In genomic region chr19:8444140-8444676, GRCh38 we compare ENCODE assay signal across 6 cellular contexts. TPM values are rescaled to one million over a fixed set of nuclear protein-coding genes. Genes with fewer than 3 reads are reported as not detected.
A peak's percentile ranks its signal among the peaks of the same experiment; 100 is the strongest.
DNase-seq lines count a peak whose midpoint lies in the region; ATAC-seq and TF ChIP-seq lines count a peak whose summit lies in the region.
"Not testable (repeated sequence)": the region's sequence is repeated elsewhere in the genome, so short reads cannot be mapped to it uniquely, and the experiment has no call there.

No MANE protein-coding gene starts in this region.

- not testable (repeated sequence) for TF ChIP-seq EP300 in gastroesophageal sphincter (IDR thresholded peaks at IDR 0.05)

- 5 to 25% methylated on average over 14 to 32 of the region's 32 CpGs for WGBS in gastroesophageal sphincter (ENCODE audit: low coverage in 1 of 2), 2 donors

- not testable (repeated sequence) for H3K9me3 ChIP-seq in ES-I3 (ENCODE audit: control insufficient read depth, insufficient read depth, low read length); SJCRH30 (replicated peaks); gastroesophageal sphincter

- TF ChIP-seq POLR2A in gastroesophageal sphincter (IDR thresholded peaks at IDR 0.05): not testable (repeated sequence)

- POLR2A ChIA-PET in naive thymus-derived CD8-positive, alpha-beta T cell (lab: Charles Lee): interaction anchor here (0.6 to 3.9 kb wide), 26 partner anchors 9 to 1350 kb away, joined by 3 to 30 read pairs (median 5); partner anchors contain the start of genes MARCHF2, NDUFA7, RAB11B and RPS28

- not testable (repeated sequence) for ATAC-seq in gastroesophageal sphincter; naive thymus-derived CD8-positive, alpha-beta T cell

- in situ Hi-C loops in astrocyte of the spinal cord (cut with HindIII; ENCODE audit: low sequenced_read_pairs): not testable (repeated sequence)

- H3K36me3 ChIP-seq in ES-I3 (ENCODE audit: insufficient read depth, low read length): not testable (repeated sequence)
- H3K36me3 ChIP-seq in SJCRH30 (peaks cover 23% of the 10 kb centered on the region), gastroesophageal sphincter (peaks cover 0 to 27% of the 10 kb centered on the region in 2 donors)

- H3K9ac ChIP-seq in ES-I3 (ENCODE audit: low read depth, low read length): peak overlapping the region; percentile 98

- not testable (repeated sequence) for H3K9me3 Mint-ChIP-seq in naive thymus-derived CD8-positive, alpha-beta T cell

- peak overlapping the region; percentile 98 for H3K27ac ChIP-seq in SJCRH30
- H3K27ac ChIP-seq in gastroesophageal sphincter: peak overlapping the region; percentile 82 to 98 (median 94)

- not testable (repeated sequence) for H3K27me3 Mint-ChIP-seq in naive thymus-derived CD8-positive, alpha-beta T cell

- peaks cover 18 to 43% (median 38%) of the 10 kb centered on the region in 4 donors for H3K4me1 Mint-ChIP-seq in naive thymus-derived CD8-positive, alpha-beta T cell

- H3K27ac Mint-ChIP-seq in naive thymus-derived CD8-positive, alpha-beta T cell: peak overlapping the region; percentile 94 to 99 (median 98)

- not testable (repeated sequence) for H3K27me3 ChIP-seq in SJCRH30, gastroesophageal sphincter

- DNase-seq in SJCRH30; astrocyte of the spinal cord (ENCODE audit: low read depth, low spot score); naive thymus-derived CD8-positive, alpha-beta T cell: not testable (repeated sequence)
- DNase-seq in superior temporal gyrus (ENCODE audit: extremely low spot score): peak; percentile 24

- TF ChIP-seq CTCF in astrocyte of the spinal cord (IDR thresholded peaks at IDR 0.05; ENCODE audit: low read depth, low read length); gastroesophageal sphincter (IDR thresholded peaks at IDR 0.05): not testable (repeated sequence)

- peak overlapping the region; percentile 89 to 99 (median 97) for H3K4me3 Mint-ChIP-seq in naive thymus-derived CD8-positive, alpha-beta T cell

- H3K4me3 ChIP-seq in SJCRH30 (peak overlapping the region; percentile 98), astrocyte of the spinal cord (ENCODE audit: low read depth, low read length) (peak overlapping the region; percentile 91), gastroesophageal sphincter (peak overlapping the region; percentile 71 to 90)

- peaks cover 0 to 39% (median 3%) of the 10 kb centered on the region in 3 donors for H3K36me3 Mint-ChIP-seq in naive thymus-derived CD8-positive, alpha-beta T cell

- peaks cover 20% of the 10 kb centered on the region for H3K4me1 ChIP-seq in ES-I3 (ENCODE audit: insufficient read depth, low read length)
- H3K4me1 ChIP-seq in SJCRH30: not testable (repeated sequence)
- H3K4me1 ChIP-seq in gastroesophageal sphincter: peaks cover 9 to 46% (median 35%) of the 10 kb centered on the region in 3 donors

RNA-seq across cellular contexts. Expression of gene HNRNPM, which starts 0.6 kb away (rescaled TPM):
- 191 and 195 TPM in 2 replicates for total RNA-seq in SJCRH30 (2014; rRNA removed; shearing (Covaris generic))
- 100 to 1,000 TPM in 2 of 4 donors, 10 to 100 TPM in 2; 75.1 to 120 (median 101) TPM for total RNA-seq in gastroesophageal sphincter
- 100 to 1,000 TPM; 207 to 227 TPM for total RNA-seq in naive thymus-derived CD8-positive, alpha-beta T cell
- polyA plus RNA-seq in naive thymus-derived CD8-positive, alpha-beta T cell: 100 to 1,000 TPM; 214 to 304 (median 217) TPM

RNA-seq across cellular contexts. Expression of gene MARCHF2, which starts 31.1 kb away (rescaled TPM):
- total RNA-seq in SJCRH30 (2014; rRNA removed; shearing (Covaris generic)): 0.55 and 2.8 TPM in 2 replicates
- total RNA-seq in gastroesophageal sphincter: 100 to 1,000 TPM; 125 to 330 (median 237) TPM
- 10 to 100 TPM; 25.8 to 31.4 TPM for total RNA-seq in naive thymus-derived CD8-positive, alpha-beta T cell
- 10 to 100 TPM; 21.1 to 40.1 (median 38.2) TPM for polyA plus RNA-seq in naive thymus-derived CD8-positive, alpha-beta T cell

RNA-seq across cellular contexts. Expression of gene RAB11B, which starts 54.0 kb away (rescaled TPM):
- 15.9 and 17.7 TPM in 2 replicates for total RNA-seq in SJCRH30 (2014; rRNA removed; shearing (Covaris generic))
- total RNA-seq in gastroesophageal sphincter: 10 to 100 TPM; 28.6 to 71.8 (median 36.1) TPM
- total RNA-seq in naive thymus-derived CD8-positive, alpha-beta T cell: 100 to 1,000 TPM; 108 to 112 TPM
- polyA plus RNA-seq in naive thymus-derived CD8-positive, alpha-beta T cell: 10 to 100 TPM; 46.9 to 73.6 (median 53.9) TPM

RNA-seq across cellular contexts. Expression of gene PRAM1, which starts 58.2 kb away (rescaled TPM):
- total RNA-seq in SJCRH30 (2014; rRNA removed; shearing (Covaris generic)): not detected in 2 replicates
- total RNA-seq in gastroesophageal sphincter: 1 to 10 TPM in 1 of 4 donors, under 1 TPM in 3; 0.23 to 1.2 (median 0.45) TPM
- 1 to 10 TPM; 3.5 to 4.7 TPM for total RNA-seq in naive thymus-derived CD8-positive, alpha-beta T cell
- under 1 TPM in 2 of 3 donors, not detected in 1; 0.07 to 0.20 TPM for polyA plus RNA-seq in naive thymus-derived CD8-positive, alpha-beta T cell
